22 cellular contexts compared by ENCODE assay signal in the genomic region with DNA sequence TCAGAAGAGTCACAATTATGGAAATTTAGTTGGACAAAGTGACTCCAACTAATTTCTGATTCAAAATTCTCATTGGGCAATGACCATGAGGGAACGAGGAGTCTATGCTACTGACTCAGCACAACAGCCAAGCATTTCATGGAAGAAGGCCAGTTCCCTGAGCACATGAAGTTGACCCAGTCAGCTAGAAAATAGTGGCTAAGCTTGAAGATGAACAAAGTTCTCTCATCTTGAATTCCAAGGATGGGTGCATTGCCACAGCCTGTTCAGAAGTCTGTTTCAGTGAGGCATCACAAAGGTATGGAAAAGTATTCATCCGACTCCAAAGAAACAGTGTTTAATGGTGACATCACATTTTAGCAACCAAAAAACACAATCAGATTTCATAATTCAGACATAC.
DNase-seq lines count a peak whose midpoint lies in the region; ATAC-seq, FAIRE-seq and TF ChIP-seq lines count a peak whose summit lies in the region.
"Had no signal": no experiment of that assay in that cellular context is flagged by ENCODE, and none has a peak within 500 bp of the region (broad histone marks: within the 10 kb centered on the region; RNA-seq: fewer than 3 reads in every experiment).

No MANE protein-coding gene starts in this region.

- H3K36me3 ChIP-seq in PC-3 (ENCODE audit: low read depth, low read length) (no peaks in the 10 kb centered on the region), keratinocyte (ENCODE audit: control insufficient read depth in 2 of 2, extremely low read depth in 1 of 2, insufficient read depth in 2 of 2, low read length in 2 of 2) (no peaks in the 10 kb centered on the region), Karpas-422 (ENCODE audit: insufficient read depth, low read length) (no peaks in the 10 kb centered on the region)
- H3K36me3 ChIP-seq: adrenal gland, BE2C had no signal

- H3K27me3 ChIP-seq in PC-3 (ENCODE audit: low read length): no peaks in the 10 kb centered on the region
- H3K27me3 ChIP-seq in keratinocyte (ENCODE audit: control insufficient read depth, extremely low read depth, insufficient read depth, low read length): no peaks in the 10 kb centered on the region
- H3K27me3 ChIP-seq in Karpas-422 (ENCODE audit: low read length): no peaks in the 10 kb centered on the region
- H3K27me3 ChIP-seq: adrenal gland, BE2C had no signal

- H3K4me1 ChIP-seq in PC-3 (ENCODE audit: insufficient read depth, low read length) (no peaks in the 10 kb centered on the region), keratinocyte (ENCODE audit: control insufficient read depth, extremely low read depth, insufficient read depth, low read length) (peaks cover 23% of the 10 kb centered on the region), Karpas-422 (ENCODE audit: low read length) (no peaks in the 10 kb centered on the region)
- H3K4me1 ChIP-seq: adrenal gland, BE2C had no signal

- H4K20me1 ChIP-seq in PC-3 (ENCODE audit: low read length): no peaks in the 10 kb centered on the region
- H4K20me1 ChIP-seq in keratinocyte (ENCODE audit: control insufficient read depth, extremely low read depth, insufficient read depth, low read length): no peaks in the 10 kb centered on the region
- no peaks in the 10 kb centered on the region for H4K20me1 ChIP-seq in Karpas-422 (ENCODE audit: insufficient read depth, low read depth, low read length)

- H3K27ac ChIP-seq in PC-3 (ENCODE audit: low read length) (no peak overlapping the region), keratinocyte (ENCODE audit: control insufficient read depth, insufficient read depth, low read length) (no peak overlapping the region), Karpas-422 (ENCODE audit: low read length) (no peak overlapping the region)
- H3K27ac ChIP-seq: adrenal gland had no signal

- H3K79me2 ChIP-seq in PC-3 (ENCODE audit: low read length) (no peaks in the 10 kb centered on the region), keratinocyte (ENCODE audit: control insufficient read depth, insufficient read depth, low read length) (no peaks in the 10 kb centered on the region), Karpas-422 (ENCODE audit: low read length) (no peaks in the 10 kb centered on the region)

- no peak for TF ChIP-seq CTCF in AG10803 (conservative IDR thresholded peaks at IDR 0.05; ENCODE audit: low read length)
- TF ChIP-seq CTCF in PC-3 (conservative IDR thresholded peaks at IDR 0.05; ENCODE audit: low read depth, low read length): no peak
- TF ChIP-seq CTCF in keratinocyte (optimal IDR thresholded peaks at IDR 0.05 in 1 of 3, IDR thresholded peaks at IDR 0.05 in 1 of 3, conservative IDR thresholded peaks at IDR 0.05 in 1 of 3; ENCODE audit: extremely low read depth in 1 of 3, insufficient read depth in 2 of 3, low read length in 3 of 3): no peak

- H3K4me3 ChIP-seq in AG10803 (ENCODE audit: low read length) (no peak overlapping the region), PC-3 (ENCODE audit: low read length) (no peak overlapping the region), keratinocyte (ENCODE audit: control insufficient read depth in 2 of 3, extremely low read depth in 1 of 3, insufficient read depth in 2 of 3, low read depth in 1 of 3, low read length in 3 of 3) (no peak overlapping the region), Karpas-422 (ENCODE audit: low read length) (no peak overlapping the region)
- H3K4me3 ChIP-seq: adrenal gland, lung had no signal

- CTCF ChIA-PET in PC-3 (lab: Charles Lee): no interaction called here

- dilution Hi-C loops in keratinocyte (cut with MboI; ENCODE audit: extremely low pct_ligation_motif_present, low sequenced_read_pairs): no loop called here

- H3F3A ChIP-seq in PC-3 (ENCODE audit: low read length, unreplicated experiment): no peaks in the 10 kb centered on the region

- H3K9me3 ChIP-seq in PC-3 (ENCODE audit: low read length): no peaks in the 10 kb centered on the region
- no peaks in the 10 kb centered on the region for H3K9me3 ChIP-seq in keratinocyte (ENCODE audit: control insufficient read depth, low read depth, low read length)
- H3K9me3 ChIP-seq in Karpas-422 (ENCODE audit: low read length): no peaks in the 10 kb centered on the region
- H3K9me3 ChIP-seq: adrenal gland, BE2C had no signal

- H2AFZ ChIP-seq in PC-3 (ENCODE audit: low read length): no peak overlapping the region
- no peak overlapping the region for H2AFZ ChIP-seq in keratinocyte (ENCODE audit: control insufficient read depth, low read length)
- no peak overlapping the region for H2AFZ ChIP-seq in Karpas-422 (ENCODE audit: low read length)

- H3K4me2 ChIP-seq in PC-3 (ENCODE audit: low read length): no peak overlapping the region
- H3K4me2 ChIP-seq in keratinocyte (ENCODE audit: control insufficient read depth, extremely low read depth, insufficient read depth, low read depth, low read length): peak overlapping the region; percentile 3
- H3K4me2 ChIP-seq in Karpas-422 (ENCODE audit: low read depth, low read length, poor library complexity, severe bottlenecking): no peak overlapping the region

- no peaks in the 10 kb centered on the region for H3K9me1 ChIP-seq in keratinocyte (ENCODE audit: control insufficient read depth, extremely low read depth, insufficient read depth, low read length)

- no peak overlapping the region for H3K9ac ChIP-seq in PC-3 (ENCODE audit: low read length)
- H3K9ac ChIP-seq in keratinocyte (ENCODE audit: control insufficient read depth, extremely low read depth, insufficient read depth, low read length): no peak overlapping the region
- H3K9ac ChIP-seq in Karpas-422 (ENCODE audit: low read length): no peak overlapping the region

- peak; percentile 78 for FAIRE-seq in keratinocyte (lab: Jason Lieb, UNC)
- FAIRE-seq: urothelium cell line had no signal

- POLR2A ChIA-PET in PC-3 (lab: Charles Lee; ENCODE audit: unreplicated experiment): no interaction called here

- DNase-seq in AG10803 (ENCODE audit: low read depth): peak; percentile 38
- peak; percentile 1 for DNase-seq in PC-3
- DNase-seq in cerebellar cortex (ENCODE audit: low spot score): peak; percentile 24
- peak; percentile 83 for DNase-seq in keratinocyte (ENCODE audit: low read depth, low spot score)
- DNase-seq in Karpas-422: no peak
- no peak for DNase-seq in H4 (ENCODE audit: low spot score)
- DNase-seq: 8988T; activated CD4-positive, alpha-beta T cell treated with anti-CD3 and anti-CD28 coated beads, Interleukin-2, amount 50 U/mL, for 1 hour; activated CD8-positive, alpha-beta memory T cell treated with anti-CD3 and anti-CD28 coated beads, Interleukin-2, amount 50 U/mL, for 4 hours; adrenal gland; BE2C; effector memory CD4-positive, alpha-beta T cell; islet precursor cell; NCI-H187 treated with DMSO at 0.1 percent for 48 hours; NCI-H2227 treated with DMSO at 0.1 percent for 48 hours; NCI-H774; retina; SIG-M5 had no signal

- no peak for ATAC-seq in PC-3
- no peak for ATAC-seq in GM18517 (IDR thresholded peaks at IDR 0.05; ENCODE audit: unreplicated experiment)
- no peak for ATAC-seq in GM21786 (IDR thresholded peaks at IDR 0.05; ENCODE audit: unreplicated experiment)

- intact Hi-C loops in PC-3 (cut with micrococcal nuclease): no loop called here

- H3K9me2 ChIP-seq in PC-3 (replicated peaks; ENCODE audit: low read length): no peaks in the 10 kb centered on the region
- H3K9me2 ChIP-seq in Karpas-422 (replicated peaks; ENCODE audit: insufficient read depth, low read length): no peaks in the 10 kb centered on the region

- no TSS peak for BruUV-seq in PC-3 (replicated peaks; lab: Mats Ljungman, UMichigan)

Comparison
In these comparisons a context has a peak if more than half of its experiments do, and no peak if none do; other contexts are left out.
1. DNase-seq: peak in AG10803 (single experiment), PC-3 (single experiment), cerebellar cortex (single experiment) and keratinocyte (single experiment); none in Karpas-422 (single experiment) and H4 (single experiment).